In the genomic region with DNA sequence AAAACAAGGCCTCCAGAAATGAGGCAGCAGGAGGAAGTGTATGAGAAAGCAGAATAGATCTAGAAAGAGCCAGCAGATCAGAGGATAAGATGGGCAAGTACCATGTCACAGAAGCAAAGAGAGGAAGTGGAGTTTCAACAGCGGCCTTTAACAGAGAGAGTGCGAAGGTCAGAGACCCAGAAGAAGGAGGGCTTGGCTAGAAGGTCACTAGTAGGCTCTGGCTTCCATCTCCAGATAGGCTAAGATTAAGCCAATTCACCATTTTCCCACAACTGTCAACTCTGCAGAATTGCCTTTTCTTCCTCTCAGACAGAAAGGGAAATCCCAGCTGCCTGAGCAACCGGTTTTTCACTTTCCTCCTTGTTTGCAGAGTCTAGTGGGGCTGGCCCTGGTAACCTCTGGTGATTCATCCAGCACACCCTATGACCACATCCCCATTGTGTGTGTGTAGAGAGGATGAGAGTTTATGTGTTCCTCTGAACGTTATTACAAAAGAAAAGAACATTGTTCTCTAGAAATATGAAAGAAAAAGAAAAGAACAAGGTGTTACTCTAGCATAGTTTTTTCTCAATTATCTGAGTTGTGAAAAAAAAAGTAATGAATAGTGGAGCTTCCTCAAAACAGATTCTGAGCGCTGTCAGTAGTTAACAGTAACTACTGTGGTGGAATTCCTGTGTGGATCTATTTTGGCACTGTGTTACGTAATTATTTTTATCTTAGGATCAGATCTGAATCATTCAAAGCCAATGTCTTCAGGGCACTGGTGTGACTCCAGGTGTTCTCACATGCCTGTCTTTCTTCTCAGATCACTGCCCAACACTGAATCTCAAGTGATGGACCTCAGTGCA, we compare ENCODE assay signal across 8 cellular contexts.
DNase-seq lines count a peak whose midpoint lies in the region; ATAC-seq, FAIRE-seq and TF ChIP-seq lines count a peak whose summit lies in the region.

No MANE protein-coding gene starts in this region.

- CTCF ChIA-PET in activated B cell treated with CpG ODN at 0.5 μM for 24 hours (lab: Charles Lee): interaction anchor here (0.5 kb wide), 1 partner anchor 16 kb away, joined by 3 read pairs; no protein-coding TSS in a partner anchor

- DNase-seq in COLO668 (lab: John Stamatoyannopoulos, UW; ENCODE audit: unreplicated experiment) (peak; percentile 55), HTR-8/SVneo (ENCODE audit: insufficient read length, low spot score) (peak; percentile 41), activated B cell treated with CpG ODN at 0.5 μM for 24 hours (no peak), mucosa of gallbladder (ENCODE audit: low spot score) (peak; percentile 86), NCI-H1694 treated with DMSO at 0.1 percent for 48 hours (lab: John Stamatoyannopoulos, UW) (no peak)
- DNase-seq in stimulated activated CD8-positive, alpha-beta memory T cell treated with anti-CD3 and anti-CD28 coated beads, Interleukin-4, amount 100 ng/mL, for 48 hours: peak; percentile 68

- H3K27me3 Mint-ChIP-seq in activated B cell treated with CpG ODN at 0.5 μM for 24 hours: no peaks in the 10 kb centered on the region
- H3K27me3 Mint-ChIP-seq in dendritic cell treated with granulocyte-macrophage colony-stimulating factor and Interleukin-4, amounts not matched to agents 40 ng/mL and 50 ng/mL, for 4 days: no peaks in the 10 kb centered on the region

- no peak for TF ChIP-seq CTCF in activated B cell treated with CpG ODN at 0.5 μM for 24 hours (IDR thresholded peaks at IDR 0.05)

- peak overlapping the region; percentile 54 for H3K27ac Mint-ChIP-seq in activated B cell treated with CpG ODN at 0.5 μM for 24 hours
- peak overlapping the region; percentile 86 for H3K27ac Mint-ChIP-seq in dendritic cell treated with granulocyte-macrophage colony-stimulating factor and Interleukin-4, amounts not matched to agents 40 ng/mL and 50 ng/mL, for 4 days

- no peaks in the 10 kb centered on the region for H3K36me3 Mint-ChIP-seq in activated B cell treated with CpG ODN at 0.5 μM for 24 hours (ENCODE audit: low read depth)
- H3K36me3 Mint-ChIP-seq in dendritic cell treated with granulocyte-macrophage colony-stimulating factor and Interleukin-4, amounts not matched to agents 40 ng/mL and 50 ng/mL, for 4 days (ENCODE audit: low read depth): no peaks in the 10 kb centered on the region

- H3K4me3 Mint-ChIP-seq in activated B cell treated with CpG ODN at 0.5 μM for 24 hours: no peak overlapping the region
- no peak overlapping the region for H3K4me3 Mint-ChIP-seq in dendritic cell treated with granulocyte-macrophage colony-stimulating factor and Interleukin-4, amounts not matched to agents 40 ng/mL and 50 ng/mL, for 4 days

- ATAC-seq in GM21515 (IDR thresholded peaks at IDR 0.05; ENCODE audit: unreplicated experiment) (peak; percentile 98), activated B cell treated with CpG ODN at 0.5 μM for 24 hours (ENCODE audit: low read depth) (peak; percentile 96)

- intact Hi-C loops in activated B cell treated with CpG ODN at 0.5 μM for 24 hours (cut with micrococcal nuclease): loop anchor here (2.0 kb wide), 2 partner anchors 20 to 220 kb away; a partner anchor contains a TSS
- intact Hi-C loops in dendritic cell treated with granulocyte-macrophage colony-stimulating factor and Interleukin-4, amounts not matched to agents 40 ng/mL and 50 ng/mL, for 4 days (cut with micrococcal nuclease): loop anchor here (1.0 to 5.0 kb wide), 4 partner anchors 21 to 220 kb away; a partner anchor contains a TSS

- H3K9me3 Mint-ChIP-seq in activated B cell treated with CpG ODN at 0.5 μM for 24 hours: no peaks in the 10 kb centered on the region
- no peaks in the 10 kb centered on the region for H3K9me3 Mint-ChIP-seq in dendritic cell treated with granulocyte-macrophage colony-stimulating factor and Interleukin-4, amounts not matched to agents 40 ng/mL and 50 ng/mL, for 4 days

- no peak for FAIRE-seq in HTR-8/SVneo (lab: Jason Lieb, UNC)

- POLR2A ChIA-PET in activated B cell treated with CpG ODN at 0.5 μM for 24 hours (lab: Charles Lee): interaction anchor here (1.0 to 1.2 kb wide), 3 partner anchors 218 to 222 kb away, joined by 3 to 6 read pairs (median 5); a partner anchor contains a TSS

- H3K4me1 Mint-ChIP-seq in activated B cell treated with CpG ODN at 0.5 μM for 24 hours: peaks cover 16% of the 10 kb centered on the region
- peaks cover 29% of the 10 kb centered on the region for H3K4me1 Mint-ChIP-seq in dendritic cell treated with granulocyte-macrophage colony-stimulating factor and Interleukin-4, amounts not matched to agents 40 ng/mL and 50 ng/mL, for 4 days (ENCODE audit: low read depth)

Comparison
In these comparisons a context has a peak if more than half of its experiments do, and no peak if none do; other contexts are left out.
1. DNase-seq: peak in COLO668 (single experiment), HTR-8/SVneo (single experiment), mucosa of gallbladder (single experiment) and stimulated activated CD8-positive, alpha-beta memory T cell treated with anti-CD3 and anti-CD28 coated beads, Interleukin-4, amount 100 ng/mL, for 48 hours (single experiment); none in activated B cell treated with CpG ODN at 0.5 μM for 24 hours (single experiment) and NCI-H1694 treated with DMSO at 0.1 percent for 48 hours (single experiment).